In genomic region chr3:39905788-39906187, GRCh38 we compare ENCODE assay signal across 34 cellular contexts.
"Had no signal": no experiment of that assay in that cellular context is flagged by ENCODE, and none has a peak within 500 bp of the region (broad histone marks: within the 10 kb centered on the region; RNA-seq: fewer than 3 reads in every experiment).

No MANE protein-coding gene starts in this region.

- H3K27me3 ChIP-seq: MG63 had no signal

- DNase-seq: Karpas-422, Kasumi-1, MG63, MM.1S, MV-4-11, NCI-H1048, NCI-H1092, NCI-H1092 treated with DMSO at 0.1 percent for 48 hours, NCI-H1105, NCI-H1105 treated with DMSO at 0.1 percent for 48 hours, NCI-H1417, NCI-H1417 treated with DMSO at 0.1 percent for 48 hours, NCI-H1436, NCI-H1436 treated with DMSO at 0.1 percent for 48 hours, NCI-H146, NCI-H1694, NCI-H1694 treated with DMSO at 0.1 percent for 48 hours, NCI-H187, NCI-H187 treated with DMSO at 0.1 percent for 48 hours, NCI-H1930, NCI-H2029, NCI-H2029 treated with DMSO at 0.1 percent for 48 hours, NCI-H2081, NCI-H2081 treated with DMSO at 0.1 percent for 48 hours, NCI-H2107, NCI-H2171, NCI-H2171 treated with DMSO at 0.1 percent for 48 hours, NCI-H2227 treated with DMSO at 0.1 percent for 48 hours, NCI-H226, NCI-H345, NCI-H446, NCI-H446 treated with DMSO at 0.1 percent for 48 hours, NCI-H510A, NCI-H510A treated with DMSO at 0.1 percent for 48 hours had no signal

- H3K36me3 ChIP-seq: MG63 had no signal

- H3K4me3 ChIP-seq: MG63 had no signal

- H3K9me3 ChIP-seq: MG63 had no signal
